8 cellular contexts compared by ENCODE assay signal in genomic region chr6:26285143-26286134, GRCh38.
DNase-seq lines count a peak whose midpoint lies in the region; ATAC-seq, FAIRE-seq and TF ChIP-seq lines count a peak whose summit lies in the region.

No MANE protein-coding gene starts in this region.

- 3% methylated on average over 40 of the region's 53 CpGs for WGBS in HepG2 (ENCODE audit: low lambda C conversion rate)

- peak; percentile 97 for DNase-seq in NCI-H748 treated with DMSO at 0.1 percent for 48 hours (lab: John Stamatoyannopoulos, UW)
- DNase-seq in activated CD4-positive, alpha-beta T cell treated with anti-CD3 and anti-CD28 coated beads, Interleukin-2, amount 50 U/mL, for 4 hours = peak; percentile 94
- peak; percentile 99 for DNase-seq in dermis blood vessel endothelial cell
- DNase-seq in HepG2 (ENCODE audit: low spot score) = peak; percentile 93
- peak; percentile 96 to 97 for DNase-seq in stimulated activated CD4-positive, alpha-beta T cell treated with anti-CD3 and anti-CD28 coated beads, Interleukin-2, amount 100 ng/mL, for 48 hours

- intact Hi-C loops in HepG2 (cut with micrococcal nuclease; ENCODE audit: unreplicated experiment) = loop anchor here (1.0 to 2.0 kb wide), 2 partner anchors 25 to 27 kb away; no protein-coding TSS in a partner anchor

- H3K4me1 ChIP-seq in HepG2 (ENCODE audit: insufficient read depth, low read length) = peaks cover 19% of the 10 kb centered on the region

- no peaks in the 10 kb centered on the region for H3K79me2 ChIP-seq in HepG2 (ENCODE audit: insufficient read depth, low read length)

- peak overlapping the region; percentile 99 for H3K27ac ChIP-seq in C4-2B
- H3K27ac ChIP-seq in HepG2 (ENCODE audit: extremely low read length, insufficient read depth, low read length) = peak overlapping the region; percentile 85

- TF ChIP-seq POLR2A in HepG2 (IDR thresholded peaks at IDR 0.05; ENCODE audit: insufficient read depth in 1 of 2, low read depth in 2 of 2, low read length in 2 of 2) = peak; percentile 92 to 95

- no peaks in the 10 kb centered on the region; a peak in 1 of 5 replicates for H3K27me3 ChIP-seq in HepG2 (ENCODE audit: control insufficient read depth in 1 of 2, insufficient read depth in 2 of 2, low read length in 2 of 2)

- H2AFZ ChIP-seq in HepG2 (ENCODE audit: low read length) = peak overlapping the region; percentile 92

- H3K9me3 ChIP-seq in HepG2 (ENCODE audit: low read length) = no peaks in the 10 kb centered on the region

- CTCF ChIA-PET in HepG2 (lab: Yijun Ruan, JAX; ENCODE audit: low intra/inter-chr PET ratio, low total read pairs) = no interaction called here

- no peak for TF ChIP-seq CTCF in C4-2B (conservative IDR thresholded peaks at IDR 0.05)
- peak; percentile 14; the same call in 1 of the 2 replicates for TF ChIP-seq CTCF in HepG2 (CRISPR knock-in tag; IDR thresholded peaks at IDR 0.05)

- TF ChIP-seq EP300 in HepG2 (IDR thresholded peaks at IDR 0.05; ENCODE audit: low read depth in 2 of 2, low read length in 2 of 2) (peak; percentile 37 to 85; a peak in 3 of 4 replicates), HepG2 (CRISPR knock-in tag; IDR thresholded peaks at IDR 0.05; ENCODE audit: borderline replicate concordance) (peak; percentile 73; the same call in 1 of the 2 replicates)

- H3K36me3 ChIP-seq in HepG2 (replicated peaks in 1 of 2; ENCODE audit: control insufficient read depth in 1 of 2, insufficient read depth in 2 of 2, low read length in 2 of 2) = no peaks in the 10 kb centered on the region

- H3K9ac ChIP-seq in HepG2 (ENCODE audit: insufficient read depth, low read depth, low read length) = peak overlapping the region; percentile 83

- BruUV-seq in HepG2 (replicated peaks; lab: Mats Ljungman, UMichigan) = TSS peak; percentile 96

- H4K20me1 ChIP-seq in HepG2 (ENCODE audit: insufficient read depth, low read length) = no peaks in the 10 kb centered on the region

- in situ Hi-C loops in HepG2 (cut with HindIII; ENCODE audit: extremely low pct_ligation_motif_present, low pct_unique_long_range_greater_than_20kb) = no loop called here

- peak; percentile 83 for FAIRE-seq in HepG2 (lab: Jason Lieb, UNC)

- H3K4me3 ChIP-seq in HepG2 (replicated peaks in 1 of 3; ENCODE audit: insufficient read depth in 1 of 3, low read depth in 2 of 3, low read length in 3 of 3) = peak overlapping the region; percentile 76 to 89 (median 82)

- TF ChIP-seq RAD21 in HepG2 (CRISPR knock-in tag; IDR thresholded peaks at IDR 0.05) = 0 out of 2 replicates have a peak, but pooled peaks have one; percentile 19

- POLR2A ChIA-PET in HepG2 (lab: Yijun Ruan, JAX) = interaction anchor here (0.8 to 2.8 kb wide), 18 partner anchors 11 to 1525 kb away, joined by 3 to 34 read pairs (median 5); a partner anchor contains a TSS

- peak overlapping the region; percentile 89 for H3K4me2 ChIP-seq in HepG2 (ENCODE audit: low read depth, low read length)

- ATAC-seq in GM19395 (IDR thresholded peaks at IDR 0.05; ENCODE audit: unreplicated experiment) (peak; percentile 72), HG03558 (IDR thresholded peaks at IDR 0.05; ENCODE audit: extremely low read depth, unreplicated experiment) (peak; percentile 40), HepG2 (peak; percentile 84)

TF ChIP-seq in HepG2, 621 proteins besides CTCF, POLR2A, EP300 and RAD21 (continues in another document):
- TF ChIP-seq HES4 (CRISPR knock-in tag; IDR thresholded peaks at IDR 0.05; ENCODE audit: borderline replicate concordance) (no peak), DNMT3B (CRISPR knock-in tag; conservative IDR thresholded peaks at IDR 0.05) (peak; percentile 87), TFE3 (CRISPR knock-in tag; IDR thresholded peaks at IDR 0.05) (peak; percentile 49), GLI4 (CRISPR knock-in tag; IDR thresholded peaks at IDR 0.05; ENCODE audit: borderline replicate concordance) (0 out of 2 replicates have a peak, but pooled peaks have one; percentile 42), SP1 (IDR thresholded peaks at IDR 0.05) (no peak), SP1 (CRISPR knock-in tag; IDR thresholded peaks at IDR 0.05) (no peak), ZNF713 (CRISPR knock-in tag; IDR thresholded peaks at IDR 0.05) (no peak), ZNF121 (CRISPR knock-in tag; IDR thresholded peaks at IDR 0.05) (no peak; the same call in none of the 2 replicates), SALL2 (CRISPR knock-in tag; IDR thresholded peaks at IDR 0.05) (peak; percentile 89), ZBTB46 (CRISPR knock-in tag; IDR thresholded peaks at IDR 0.05; ENCODE audit: borderline replicate concordance) (no peak), DZIP1 (CRISPR knock-in tag; IDR thresholded peaks at IDR 0.05) (no peak), CENPBD1 (CRISPR knock-in tag; IDR thresholded peaks at IDR 0.05; ENCODE audit: borderline replicate concordance, low read depth) (no peak), ATF6 (CRISPR knock-in tag; conservative IDR thresholded peaks at IDR 0.05) (0 out of 2 replicates have a peak, but pooled peaks have one; percentile 44)

Comparison
In these comparisons a context has a peak if more than half of its experiments do, and no peak if none do; other contexts are left out.
1. Peak in every context shown above with its lines: DNase-seq, ATAC-seq, H3K4me3 ChIP-seq and H3K27ac ChIP-seq.